Comparison of ENCODE assay signal across 1 cellular context in the genomic region with DNA sequence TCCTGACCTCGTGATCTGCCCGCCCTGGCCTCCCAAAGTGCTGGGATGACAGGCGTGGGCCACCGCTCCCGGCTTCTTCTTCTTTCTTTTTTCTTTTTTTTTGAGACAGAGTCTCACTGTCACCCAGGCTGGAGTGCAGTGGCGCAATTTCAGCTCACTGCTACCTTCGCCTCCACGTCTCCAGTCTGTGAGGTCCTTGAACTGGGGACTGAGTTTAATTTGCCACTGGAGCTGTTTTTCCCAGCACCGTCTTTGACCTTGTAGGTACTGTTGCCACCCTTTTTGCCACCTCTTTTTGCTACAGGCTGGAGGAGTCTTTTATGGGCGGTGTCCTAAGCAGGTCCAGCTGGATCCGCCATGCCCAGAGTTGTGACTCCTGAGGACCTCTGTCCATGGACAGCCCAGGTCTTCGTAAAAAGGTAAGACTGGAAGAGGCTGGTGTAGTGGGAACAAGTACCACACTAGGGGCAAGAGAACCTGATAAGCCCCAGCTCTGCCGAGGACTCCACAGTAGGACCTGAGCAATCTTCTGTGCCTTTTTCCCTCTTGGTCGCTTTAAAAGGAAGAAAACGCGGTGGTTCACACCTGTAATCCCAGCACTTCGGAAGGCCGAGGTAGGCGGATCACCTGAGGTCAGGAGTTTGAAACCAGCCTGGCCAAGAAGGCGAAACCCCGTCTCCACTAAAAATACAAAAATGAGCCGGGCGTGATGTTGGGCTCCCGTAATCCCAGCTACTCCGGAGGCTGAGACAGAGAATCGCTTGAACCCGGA.
TF ChIP-seq lines count a peak whose summit lies in the region.

No MANE protein-coding gene starts in this region.

TF ChIP-seq in endothelial cell of umbilical vein, 7 proteins besides CTCF, POLR2A, EP300 and RAD21:
- no peak for TF ChIP-seq JUN (IDR thresholded peaks at IDR 0.05; ENCODE audit: borderline replicate concordance, insufficient read depth, insufficient read length, low read depth)
- no peak for TF ChIP-seq EZH2 (IDR thresholded peaks at IDR 0.05; ENCODE audit: borderline replicate concordance, low read depth, low read length, severe bottlenecking)
- TF ChIP-seq, protein P1, sequence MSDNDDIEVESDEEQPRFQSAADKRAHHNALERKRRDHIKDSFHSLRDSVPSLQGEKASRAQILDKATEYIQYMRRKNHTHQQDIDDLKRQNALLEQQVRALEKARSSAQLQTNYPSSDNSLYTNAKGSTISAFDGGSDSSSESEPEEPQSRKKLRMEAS (IDR thresholded peaks at IDR 0.05; ENCODE audit: insufficient read depth, insufficient read length): no peak
- TF ChIP-seq POLR2AphosphoS5 (IDR thresholded peaks at IDR 0.05; ENCODE audit: insufficient read depth, low read depth, low read length): no peak
- no peak for TF ChIP-seq MYC (IDR thresholded peaks at IDR 0.05; ENCODE audit: low read depth, low read length)
- no peak for TF ChIP-seq FOS (IDR thresholded peaks at IDR 0.05; ENCODE audit: borderline replicate concordance, insufficient read depth, low read length)
- TF ChIP-seq GATA2 (IDR thresholded peaks at IDR 0.05; ENCODE audit: insufficient read depth, insufficient read length, low read depth, low read length): no peak
